11 cellular contexts compared by ENCODE assay signal in genomic region chr10:8416192-8416701, GRCh38.
DNase-seq lines count a peak whose midpoint lies in the region; ATAC-seq, FAIRE-seq and TF ChIP-seq lines count a peak whose summit lies in the region.
"Had no signal": no experiment of that assay in that cellular context is flagged by ENCODE, and none has a peak within 500 bp of the region (broad histone marks: within the 10 kb centered on the region; RNA-seq: fewer than 3 reads in every experiment).

No MANE protein-coding gene starts in this region.

- ATAC-seq in GM18499 (IDR thresholded peaks at IDR 0.05; ENCODE audit: insufficient read depth, unreplicated experiment) (peak; percentile 66), GM21619 (IDR thresholded peaks at IDR 0.05; ENCODE audit: unreplicated experiment) (peak; percentile 52)
- ATAC-seq in effector memory CD8-positive, alpha-beta T cell (replicated peaks): peak; percentile 90

- DNase-seq in NCI-H226 (peak; percentile 64), cardiac septum (ENCODE audit: low spot score) (no peak), D721Med (ENCODE audit: insufficient read length, low spot score) (no peak), hepatic stellate cell (ENCODE audit: low spot score) (no peak), NCI-H1417 treated with DMSO at 0.1 percent for 48 hours (lab: John Stamatoyannopoulos, UW) (no peak)
- peak; percentile 62 to 66 (median 65) for DNase-seq in effector memory CD8-positive, alpha-beta T cell
- DNase-seq: EL, mesenchymal stem cell, substantia nigra had no signal

- H3K4me3 Mint-ChIP-seq in effector memory CD8-positive, alpha-beta T cell: peak overlapping the region; percentile 79 to 81

- intact Hi-C loops in cardiac septum (cut with DNase I): no loop called here

- no peak for TF ChIP-seq CTCF in D721Med (IDR thresholded peaks at IDR 0.05; ENCODE audit: insufficient read depth, missing control alignments)

- H3K27ac Mint-ChIP-seq in effector memory CD8-positive, alpha-beta T cell: peak overlapping the region; percentile 100

- H3K9me3 Mint-ChIP-seq in effector memory CD8-positive, alpha-beta T cell: no peaks in the 10 kb centered on the region

- no peak for FAIRE-seq in D721Med (lab: Jason Lieb, UNC)

- H3K27me3 Mint-ChIP-seq in effector memory CD8-positive, alpha-beta T cell: no peaks in the 10 kb centered on the region

- peaks cover 14% of the 10 kb centered on the region for H3K36me3 Mint-ChIP-seq in effector memory CD8-positive, alpha-beta T cell (ENCODE audit: insufficient read depth)

- H3K4me1 Mint-ChIP-seq in effector memory CD8-positive, alpha-beta T cell (ENCODE audit: low read depth in 2 of 2): peaks cover 39 to 44% of the 10 kb centered on the region in 2 donors

Comparison
In these comparisons a context has a peak if more than half of its experiments do, and no peak if none do; other contexts are left out.
1. DNase-seq: peak in NCI-H226 (single experiment) and effector memory CD8-positive, alpha-beta T cell (3 of 3); none in cardiac septum (single experiment), D721Med (single experiment), hepatic stellate cell (single experiment) and NCI-H1417 treated with DMSO at 0.1 percent for 48 hours (single experiment).
2. Peak in every context shown above with its lines, with median percentiles within 50 percentile points of each other: ATAC-seq.